In genomic region chr3:109337393-109337792, GRCh38 we compare ENCODE assay signal across 10 cellular contexts. TPM values are rescaled to one million over a fixed set of nuclear protein-coding genes. Genes with fewer than 3 reads are reported as not detected.
A peak's percentile ranks its signal among the peaks of the same experiment; 100 is the strongest.
DNase-seq lines count a peak whose midpoint lies in the region; ATAC-seq and TF ChIP-seq lines count a peak whose summit lies in the region.
"Had no signal": no experiment of that assay in that cellular context is flagged by ENCODE, and none has a peak within 500 bp of the region (broad histone marks: within the 10 kb centered on the region; RNA-seq: fewer than 3 reads in every experiment).

A gene with protein sequence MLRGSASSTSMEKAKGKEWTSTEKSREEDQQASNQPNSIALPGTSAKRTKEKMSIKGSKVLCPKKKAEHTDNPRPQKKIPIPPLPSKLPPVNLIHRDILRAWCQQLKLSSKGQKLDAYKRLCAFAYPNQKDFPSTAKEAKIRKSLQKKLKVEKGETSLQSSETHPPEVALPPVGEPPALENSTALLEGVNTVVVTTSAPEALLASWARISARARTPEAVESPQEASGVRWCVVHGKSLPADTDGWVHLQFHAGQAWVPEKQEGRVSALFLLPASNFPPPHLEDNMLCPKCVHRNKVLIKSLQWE (minus strand): TSS chr3:109337546. CDS start chr3:109337517, 29 bp downstream.

- TF ChIP-seq CTCF in Caco-2 (IDR thresholded peaks at IDR 0.05; ENCODE audit: insufficient read depth in 1 of 2, low read depth in 1 of 2, low read length in 1 of 2, severe bottlenecking in 1 of 2, unreplicated experiment in 1 of 2), result no peak

- no peak within 1 kb of the TSS for H2BK12ac ChIP-seq in mesenchymal stem cell (ENCODE audit: low read length in 2 of 2)

- peaks cover 1% of the 10 kb centered on the region for H3K36me3 Mint-ChIP-seq in activated CD8-positive, alpha-beta memory T cell treated with anti-CD3 and anti-CD28 coated beads, Interleukin-2, amount 10 ng/mL, durations not matched to agents 7 days and 5 days
- no peaks in the 10 kb centered on the region for H3K36me3 Mint-ChIP-seq in central memory CD8-positive, alpha-beta T cell (ENCODE audit: insufficient read depth)
- H3K36me3 Mint-ChIP-seq in Caco-2 (ENCODE audit: insufficient read depth, unreplicated experiment), result no peaks in the 10 kb centered on the region

- H4K91ac ChIP-seq in mesenchymal stem cell (ENCODE audit: low read length), result no peak within 1 kb of the TSS

- H3K9me3 Mint-ChIP-seq in activated CD8-positive, alpha-beta memory T cell treated with anti-CD3 and anti-CD28 coated beads, Interleukin-2, amount 10 ng/mL, durations not matched to agents 7 days and 5 days (ENCODE audit: low read depth), result no peaks in the 10 kb centered on the region
- no peaks in the 10 kb centered on the region for H3K9me3 Mint-ChIP-seq in central memory CD8-positive, alpha-beta T cell
- peaks cover 10% of the 10 kb centered on the region for H3K9me3 Mint-ChIP-seq in Caco-2 (ENCODE audit: unreplicated experiment)

- no peak within 1 kb of the TSS for H2BK5ac ChIP-seq in mesenchymal stem cell (ENCODE audit: low read depth, low read length, poor library complexity, severe bottlenecking)

- H3K9ac ChIP-seq in mesenchymal stem cell (ENCODE audit: low read length) (peak within 1 kb of the TSS; percentile 77), subcutaneous abdominal adipose tissue (ENCODE audit: low read length in 5 of 5) (peak within 1 kb of the TSS in 2 of 5 donors; percentile 58 to 73)

- H3K27ac ChIP-seq in mesenchymal stem cell (ENCODE audit: low read length, poor library complexity, severe bottlenecking) (peak within 1 kb of the TSS; percentile 43), subcutaneous abdominal adipose tissue (ENCODE audit: low read depth, low read length) (no peak within 1 kb of the TSS)
- H3K27ac ChIP-seq: WERI-Rb-1 had no signal

- peaks cover 25% of the 10 kb centered on the region for H3K27me3 Mint-ChIP-seq in activated CD8-positive, alpha-beta memory T cell treated with anti-CD3 and anti-CD28 coated beads, Interleukin-2, amount 10 ng/mL, durations not matched to agents 7 days and 5 days
- H3K27me3 Mint-ChIP-seq in central memory CD8-positive, alpha-beta T cell, result peaks cover 57% of the 10 kb centered on the region
- no peaks in the 10 kb centered on the region for H3K27me3 Mint-ChIP-seq in Caco-2 (ENCODE audit: insufficient read depth, unreplicated experiment)

- peak within 1 kb of the TSS in 1 of 2 experiments; percentile 64 for H3K18ac ChIP-seq in mesenchymal stem cell (ENCODE audit: low read depth in 1 of 2, low read length in 2 of 2)

- intact Hi-C loops in Caco-2 (cut with micrococcal nuclease; ENCODE audit: unreplicated experiment), result no loop called here

- no peak within 1 kb of the TSS for H3K27ac Mint-ChIP-seq in activated CD8-positive, alpha-beta memory T cell treated with anti-CD3 and anti-CD28 coated beads, Interleukin-2, amount 10 ng/mL, durations not matched to agents 7 days and 5 days
- no peak within 1 kb of the TSS for H3K27ac Mint-ChIP-seq in central memory CD8-positive, alpha-beta T cell (ENCODE audit: low read depth)
- H3K27ac Mint-ChIP-seq in Caco-2 (ENCODE audit: unreplicated experiment), result no peak within 1 kb of the TSS

- H2BK15ac ChIP-seq in mesenchymal stem cell (ENCODE audit: low read depth, poor library complexity, severe bottlenecking), result no peak within 1 kb of the TSS

- H3K79me1 ChIP-seq in mesenchymal stem cell (replicated peaks; ENCODE audit: low read length, poor library complexity, severe bottlenecking), result no peaks in the 10 kb centered on the region

- CTCF ChIA-PET in activated CD8-positive, alpha-beta memory T cell treated with anti-CD3 and anti-CD28 coated beads, Interleukin-2, amount 10 ng/mL, durations not matched to agents 7 days and 5 days (lab: Charles Lee), result no interaction called here
- CTCF ChIA-PET in Caco-2 (lab: Charles Lee), result no interaction called here

- 27% methylated on average over 4 of the region's 5 CpGs for WGBS in mesenchymal stem cell

- no peak within 1 kb of the TSS for H2AFZ ChIP-seq in mesenchymal stem cell (ENCODE audit: low read depth, low read length)

- no peak within 1 kb of the TSS for H3K23ac ChIP-seq in mesenchymal stem cell (ENCODE audit: low read length in 2 of 2)

- no peaks in the 10 kb centered on the region for H3K27me3 ChIP-seq in mesenchymal stem cell (ENCODE audit: control insufficient read depth in 1 of 2, insufficient read depth in 1 of 2, low read length in 2 of 2)
- peaks cover 0 to 4% (median 0%) of the 10 kb centered on the region in 5 donors for H3K27me3 ChIP-seq in subcutaneous abdominal adipose tissue (ENCODE audit: control insufficient read depth in 5 of 5, insufficient read depth in 4 of 5, low read length in 5 of 5)
- no peaks in the 10 kb centered on the region for H3K27me3 ChIP-seq in Caco-2 (replicated peaks; ENCODE audit: control insufficient read depth, insufficient read depth, low read length)

- peaks cover 4% of the 10 kb centered on the region for H3K4me1 Mint-ChIP-seq in activated CD8-positive, alpha-beta memory T cell treated with anti-CD3 and anti-CD28 coated beads, Interleukin-2, amount 10 ng/mL, durations not matched to agents 7 days and 5 days
- peaks cover 11% of the 10 kb centered on the region for H3K4me1 Mint-ChIP-seq in central memory CD8-positive, alpha-beta T cell
- H3K4me1 Mint-ChIP-seq in Caco-2 (ENCODE audit: low read depth, unreplicated experiment), result peaks cover 14% of the 10 kb centered on the region

- H3K36me3 ChIP-seq in mesenchymal stem cell (ENCODE audit: control insufficient read depth in 1 of 2, insufficient read depth in 2 of 2, low read depth in 1 of 2, low read length in 2 of 2) (no peaks in the 10 kb centered on the region), subcutaneous abdominal adipose tissue (ENCODE audit: control insufficient read depth in 5 of 5, insufficient read depth in 5 of 5, low read length in 5 of 5) (no peaks in the 10 kb centered on the region), Caco-2 (ENCODE audit: control insufficient read depth, insufficient read depth, low read length) (no peaks in the 10 kb centered on the region)
- H3K36me3 ChIP-seq: WERI-Rb-1 had no signal

- H2AK5ac ChIP-seq in mesenchymal stem cell (ENCODE audit: low read length, severe bottlenecking), result no peak within 1 kb of the TSS

- DNase-seq in activated CD8-positive, alpha-beta memory T cell treated with anti-CD3 and anti-CD28 coated beads, Interleukin-2, amount 10 ng/mL, durations not matched to agents 7 days and 5 days, result no peak
- DNase-seq in activated CD8-positive, alpha-beta memory T cell treated with anti-CD3 and anti-CD28 coated beads, Interleukin-2, amount 50 U/mL, for 4 hours, result no peak
- no peak for DNase-seq in central memory CD8-positive, alpha-beta T cell (ENCODE audit: low spot score in 2 of 2)
- DNase-seq in mesenchymal stem cell, result peak; percentile 38
- no peak for DNase-seq in Caco-2
- DNase-seq: NCI-H524, WERI-Rb-1 had no signal

- no peak within 1 kb of the TSS for H2BK120ac ChIP-seq in mesenchymal stem cell (ENCODE audit: low read depth, low read length)

- H3K4me1 ChIP-seq in mesenchymal stem cell (ENCODE audit: control insufficient read depth, insufficient read depth, low read depth, low read length), result peaks cover 7% of the 10 kb centered on the region
- peaks cover 0 to 7% (median 4%) of the 10 kb centered on the region in 5 donors for H3K4me1 ChIP-seq in subcutaneous abdominal adipose tissue (ENCODE audit: control insufficient read depth in 5 of 5, insufficient read depth in 5 of 5, low read length in 5 of 5)
- H3K4me1 ChIP-seq in Caco-2, result no peaks in the 10 kb centered on the region

- peak within 1 kb of the TSS; percentile 55 for H3K4me2 ChIP-seq in mesenchymal stem cell (ENCODE audit: low read length, poor library complexity, severe bottlenecking)

- no peak for ATAC-seq in activated CD8-positive, alpha-beta memory T cell treated with anti-CD3 and anti-CD28 coated beads, Interleukin-2, amount 10 ng/mL, durations not matched to agents 7 days and 5 days
- no peak for ATAC-seq in central memory CD8-positive, alpha-beta T cell (replicated peaks; ENCODE audit: extremely low read depth, poor library complexity, severe bottlenecking)
- ATAC-seq in HG03159 (IDR thresholded peaks at IDR 0.05; ENCODE audit: unreplicated experiment) (no peak), HG02678 (IDR thresholded peaks at IDR 0.05; ENCODE audit: unreplicated experiment) (no peak)

- no TSS peak for BruUV-seq in Caco-2 (replicated peaks; lab: Mats Ljungman, UMichigan)

- no peak within 1 kb of the TSS for H3K14ac ChIP-seq in mesenchymal stem cell (ENCODE audit: low read length in 2 of 2)

- no peak within 1 kb of the TSS for H3K4ac ChIP-seq in mesenchymal stem cell (ENCODE audit: low read depth in 1 of 2, low read length in 2 of 2)

- POLR2A ChIA-PET in Caco-2 (lab: Charles Lee), result no interaction called here

- H4K8ac ChIP-seq in mesenchymal stem cell (ENCODE audit: low read length), result no peak within 1 kb of the TSS

- no peaks in the 10 kb centered on the region for H3K9me3 ChIP-seq in mesenchymal stem cell (ENCODE audit: control insufficient read depth, low read length)
- no peaks in the 10 kb centered on the region for H3K9me3 ChIP-seq in subcutaneous abdominal adipose tissue (ENCODE audit: control insufficient read depth in 5 of 5, low read length in 5 of 5)
- H3K9me3 ChIP-seq in Caco-2, result no peaks in the 10 kb centered on the region

- peak within 1 kb of the TSS; percentile 46 for H3K4me3 Mint-ChIP-seq in activated CD8-positive, alpha-beta memory T cell treated with anti-CD3 and anti-CD28 coated beads, Interleukin-2, amount 10 ng/mL, durations not matched to agents 7 days and 5 days
- peak within 1 kb of the TSS; percentile 47 for H3K4me3 Mint-ChIP-seq in central memory CD8-positive, alpha-beta T cell
- H3K4me3 Mint-ChIP-seq in Caco-2 (ENCODE audit: unreplicated experiment), result no peak within 1 kb of the TSS

- peak within 1 kb of the TSS; percentile 40 to 75 for H3K4me3 ChIP-seq in mesenchymal stem cell (ENCODE audit: insufficient read depth in 1 of 2, low read depth in 1 of 2, low read length in 2 of 2)
- H3K4me3 ChIP-seq in subcutaneous abdominal adipose tissue (ENCODE audit: low read depth in 1 of 5, low read length in 5 of 5), result peak within 1 kb of the TSS; percentile 42 to 65 (median 60)
- no peak within 1 kb of the TSS for H3K4me3 ChIP-seq in Caco-2 (ENCODE audit: low read depth, low read length)

RNA-seq across cellular contexts. Expression of the gene that starts here (rescaled TPM):
- total RNA-seq in activated CD8-positive, alpha-beta memory T cell treated with anti-CD3 and anti-CD28 coated beads, Interleukin-2, amount 10 ng/mL, durations not matched to agents 7 days and 5 days, result not detected
- polyA plus RNA-seq in mesenchymal stem cell (2013, experiment 1 of 2), result 11.1 TPM
- polyA plus RNA-seq in mesenchymal stem cell (2013, experiment 2 of 2), result 10.2 TPM
- total RNA-seq in Caco-2 (2022), result not detected in 2 replicates
